Comparison of ENCODE assay signal across 8 cellular contexts in genomic region chr10:18607503-18607902, GRCh38. TPM values are rescaled to one million over a fixed set of nuclear protein-coding genes. Genes with fewer than 3 reads are reported as not detected.
A peak's percentile ranks its signal among the peaks of the same experiment; 100 is the strongest.
DNase-seq lines count a peak whose midpoint lies in the region; ATAC-seq and TF ChIP-seq lines count a peak whose summit lies in the region.

No MANE protein-coding gene starts in this region.

- POLR2A ChIA-PET in AG04450 (lab: Yijun Ruan, JAX), result no interaction called here

- H3K27me3 ChIP-seq in AG04450 (ENCODE audit: control insufficient read depth, insufficient read depth, low read length), result no peaks in the 10 kb centered on the region

- no peaks in the 10 kb centered on the region for H3K27me3 Mint-ChIP-seq in effector memory CD8-positive, alpha-beta T cell

- CTCF ChIA-PET in AG04450 (lab: Charles Lee), result interaction anchor here (1.3 kb wide), 1 partner anchor 12 kb away, joined by 3 read pairs; no protein-coding TSS in a partner anchor

- ATAC-seq in GM19043 (IDR thresholded peaks at IDR 0.05; ENCODE audit: low read depth, unreplicated experiment) (peak; percentile 50), GM18861 (IDR thresholded peaks at IDR 0.05; ENCODE audit: unreplicated experiment) (no peak)
- ATAC-seq in effector memory CD8-positive, alpha-beta T cell (replicated peaks), result no peak

- H3K27ac Mint-ChIP-seq in effector memory CD8-positive, alpha-beta T cell, result no peak overlapping the region

- H3K9me3 Mint-ChIP-seq in effector memory CD8-positive, alpha-beta T cell, result no peaks in the 10 kb centered on the region

- no peak overlapping the region for H3K4me3 Mint-ChIP-seq in effector memory CD8-positive, alpha-beta T cell

- H3K4me3 ChIP-seq in AG04450 (ENCODE audit: low read depth, low read length) (no peak overlapping the region), fibroblast of the aortic adventitia (ENCODE audit: low read depth, low read length) (no peak overlapping the region)

- H3K27ac ChIP-seq in AG04450 (ENCODE audit: low read depth, low read length), result no peak overlapping the region

- H3K9me3 ChIP-seq in AG04450 (ENCODE audit: control insufficient read depth, insufficient read depth, low read length), result no peaks in the 10 kb centered on the region

- no peak for TF ChIP-seq CTCF in AG04450 (IDR thresholded peaks at IDR 0.05; ENCODE audit: low read depth, low read length)
- TF ChIP-seq CTCF in fibroblast of the aortic adventitia (IDR thresholded peaks at IDR 0.05; ENCODE audit: insufficient read depth, low read length), result no peak

- peaks cover 0 to 4% of the 10 kb centered on the region in 2 donors for H3K4me1 Mint-ChIP-seq in effector memory CD8-positive, alpha-beta T cell (ENCODE audit: low read depth in 2 of 2)

- DNase-seq in AG04450 (ENCODE audit: low read depth, low spot score), result peak; percentile 49
- peak; percentile 62 for DNase-seq in NCI-H510A treated with DMSO at 0.1 percent for 48 hours (lab: John Stamatoyannopoulos, UW)
- peak; percentile 93 for DNase-seq in fibroblast of the aortic adventitia (ENCODE audit: low read depth)
- no peak for DNase-seq in GF-D8 (lab: John Stamatoyannopoulos, UW)
- DNase-seq in AML-193 (lab: John Stamatoyannopoulos, UW), result no peak
- DNase-seq in effector memory CD8-positive, alpha-beta T cell, result no peak

- peaks cover 9% of the 10 kb centered on the region for H3K36me3 Mint-ChIP-seq in effector memory CD8-positive, alpha-beta T cell (ENCODE audit: insufficient read depth)

RNA-seq across cellular contexts. Expression of gene NSUN6, which starts 43.9 kb away (rescaled TPM):
- polyA plus RNA-seq in AG04450 (2011; rRNA removed), result 6.0 and 7.6 TPM in 2 replicates
- polyA minus RNA-seq in AG04450 (2011; rRNA and poly(A)+ RNA removed), result 6.9 and 10.6 TPM in 2 replicates
- 12.3 and 23.4 TPM in 2 replicates for total RNA-seq in fibroblast of the aortic adventitia (ENCODE audit: low replicate concordance)

RNA-seq across cellular contexts. Expression of gene ARL5B, which starts 51.7 kb away (rescaled TPM):
- 15.1 and 24.2 TPM in 2 replicates for polyA plus RNA-seq in AG04450 (2011; rRNA removed)
- polyA minus RNA-seq in AG04450 (2011; rRNA and poly(A)+ RNA removed), result 10.9 and 25.4 TPM in 2 replicates
- total RNA-seq in fibroblast of the aortic adventitia (ENCODE audit: low replicate concordance), result 11.6 and 18.0 TPM in 2 replicates

Comparison
In these comparisons a context has a peak if more than half of its experiments do, and no peak if none do; other contexts are left out.
1. DNase-seq: peak in AG04450 (single experiment), NCI-H510A treated with DMSO at 0.1 percent for 48 hours (single experiment) and fibroblast of the aortic adventitia (single experiment); none in GF-D8 (single experiment), AML-193 (0 of 2) and effector memory CD8-positive, alpha-beta T cell (0 of 3).